Comparison of ENCODE assay signal across 1 cellular context in genomic region chr10:1048732-1049424, GRCh38.
TF ChIP-seq lines count a peak whose summit lies in the region.

IDI1 (minus strand) TSS chr10:1049119; CDS start chr10:1049003, 116 bp downstream.

TF ChIP-seq in HepG2, 621 proteins besides CTCF, POLR2A, EP300 and RAD21 (continued from another document and continues in another):
- TF ChIP-seq, protein P1, sequence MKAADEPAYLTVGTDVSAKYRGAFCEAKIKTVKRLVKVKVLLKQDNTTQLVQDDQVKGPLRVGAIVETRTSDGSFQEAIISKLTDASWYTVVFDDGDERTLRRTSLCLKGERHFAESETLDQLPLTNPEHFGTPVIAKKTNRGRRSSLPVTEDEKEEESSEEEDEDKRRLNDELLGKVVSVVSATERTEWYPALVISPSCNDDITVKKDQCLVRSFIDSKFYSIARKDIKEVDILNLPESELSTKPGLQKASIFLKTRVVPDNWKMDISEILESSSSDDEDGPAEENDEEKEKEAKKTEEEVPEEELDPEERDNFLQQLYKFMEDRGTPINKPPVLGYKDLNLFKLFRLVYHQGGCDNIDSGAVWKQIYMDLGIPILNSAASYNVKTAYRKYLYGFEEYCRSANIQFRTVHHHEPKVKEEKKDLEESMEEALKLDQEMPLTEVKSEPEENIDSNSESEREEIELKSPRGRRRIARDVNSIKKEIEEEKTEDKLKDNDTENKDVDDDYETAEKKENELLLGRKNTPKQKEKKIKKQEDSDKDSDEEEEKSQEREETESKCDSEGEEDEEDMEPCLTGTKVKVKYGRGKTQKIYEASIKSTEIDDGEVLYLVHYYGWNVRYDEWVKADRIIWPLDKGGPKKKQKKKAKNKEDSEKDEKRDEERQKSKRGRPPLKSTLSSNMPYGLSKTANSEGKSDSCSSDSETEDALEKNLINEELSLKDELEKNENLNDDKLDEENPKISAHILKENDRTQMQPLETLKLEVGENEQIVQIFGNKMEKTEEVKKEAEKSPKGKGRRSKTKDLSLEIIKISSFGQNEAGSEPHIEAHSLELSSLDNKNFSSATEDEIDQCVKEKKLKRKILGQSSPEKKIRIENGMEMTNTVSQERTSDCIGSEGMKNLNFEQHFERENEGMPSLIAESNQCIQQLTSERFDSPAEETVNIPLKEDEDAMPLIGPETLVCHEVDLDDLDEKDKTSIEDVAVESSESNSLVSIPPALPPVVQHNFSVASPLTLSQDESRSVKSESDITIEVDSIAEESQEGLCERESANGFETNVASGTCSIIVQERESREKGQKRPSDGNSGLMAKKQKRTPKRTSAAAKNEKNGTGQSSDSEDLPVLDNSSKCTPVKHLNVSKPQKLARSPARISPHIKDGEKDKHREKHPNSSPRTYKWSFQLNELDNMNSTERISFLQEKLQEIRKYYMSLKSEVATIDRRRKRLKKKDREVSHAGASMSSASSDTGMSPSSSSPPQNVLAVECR (CRISPR knock-in tag; IDR thresholded peaks at IDR 0.05; ENCODE audit: borderline replicate concordance): peak; percentile 92
- peak; percentile 57 for TF ChIP-seq RBM39 (IDR thresholded peaks at IDR 0.05; ENCODE audit: low read depth, low read length, poor library complexity, severe bottlenecking)
- TF ChIP-seq NFYB (CRISPR knock-in tag; IDR thresholded peaks at IDR 0.05): peak; percentile 89
- peak; percentile 91 for TF ChIP-seq TMF1 (CRISPR knock-in tag; IDR thresholded peaks at IDR 0.05; ENCODE audit: low read depth)
- peak; percentile 80 for TF ChIP-seq SIX4 (CRISPR knock-in tag; IDR thresholded peaks at IDR 0.05)
- TF ChIP-seq, protein P2, sequence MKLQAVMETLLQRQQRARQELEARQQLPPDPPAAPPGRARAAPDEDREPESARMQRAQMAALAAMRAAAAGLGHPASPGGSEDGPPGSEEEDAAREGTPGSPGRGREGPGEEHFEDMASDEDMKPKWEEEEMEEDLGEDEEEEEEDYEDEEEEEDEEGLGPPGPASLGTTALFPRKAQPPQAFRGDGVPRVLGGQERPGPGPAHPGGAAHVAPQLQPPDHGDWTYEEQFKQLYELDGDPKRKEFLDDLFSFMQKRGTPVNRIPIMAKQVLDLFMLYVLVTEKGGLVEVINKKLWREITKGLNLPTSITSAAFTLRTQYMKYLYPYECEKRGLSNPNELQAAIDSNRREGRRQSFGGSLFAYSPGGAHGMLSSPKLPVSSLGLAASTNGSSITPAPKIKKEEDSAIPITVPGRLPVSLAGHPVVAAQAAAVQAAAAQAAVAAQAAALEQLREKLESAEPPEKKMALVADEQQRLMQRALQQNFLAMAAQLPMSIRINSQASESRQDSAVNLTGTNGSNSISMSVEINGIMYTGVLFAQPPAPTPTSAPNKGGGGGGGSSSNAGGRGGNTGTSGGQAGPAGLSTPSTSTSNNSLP (IDR thresholded peaks at IDR 0.05; ENCODE audit: low read depth, low read length): no peak
- TF ChIP-seq ZNF282 (IDR thresholded peaks at IDR 0.05; ENCODE audit: partially characterized antibody): no peak
- TF ChIP-seq ISX (CRISPR knock-in tag; conservative IDR thresholded peaks at IDR 0.05): no peak; the same call in 1 of the 2 replicates
- no peak; the same call in 1 of the 2 replicates for TF ChIP-seq ZNF660 (CRISPR knock-in tag; IDR thresholded peaks at IDR 0.05; ENCODE audit: borderline replicate concordance, low read depth)
- TF ChIP-seq ZNF558 (CRISPR knock-in tag; IDR thresholded peaks at IDR 0.05; ENCODE audit: borderline replicate concordance): peak; percentile 86; the same call in 1 of the 2 replicates
- TF ChIP-seq, protein P3, sequence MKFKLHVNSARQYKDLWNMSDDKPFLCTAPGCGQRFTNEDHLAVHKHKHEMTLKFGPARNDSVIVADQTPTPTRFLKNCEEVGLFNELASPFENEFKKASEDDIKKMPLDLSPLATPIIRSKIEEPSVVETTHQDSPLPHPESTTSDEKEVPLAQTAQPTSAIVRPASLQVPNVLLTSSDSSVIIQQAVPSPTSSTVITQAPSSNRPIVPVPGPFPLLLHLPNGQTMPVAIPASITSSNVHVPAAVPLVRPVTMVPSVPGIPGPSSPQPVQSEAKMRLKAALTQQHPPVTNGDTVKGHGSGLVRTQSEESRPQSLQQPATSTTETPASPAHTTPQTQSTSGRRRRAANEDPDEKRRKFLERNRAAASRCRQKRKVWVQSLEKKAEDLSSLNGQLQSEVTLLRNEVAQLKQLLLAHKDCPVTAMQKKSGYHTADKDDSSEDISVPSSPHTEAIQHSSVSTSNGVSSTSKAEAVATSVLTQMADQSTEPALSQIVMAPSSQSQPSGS (CRISPR knock-in tag; IDR thresholded peaks at IDR 0.05): 0 out of 2 replicates have a peak, but pooled peaks have one; percentile 25
- no peak for TF ChIP-seq ETV6 (CRISPR knock-in tag; conservative IDR thresholded peaks at IDR 0.05)
- peak; percentile 61 for TF ChIP-seq ASH2L (IDR thresholded peaks at IDR 0.05; ENCODE audit: insufficient read length, low read depth, low read length)
- TF ChIP-seq, protein P4, sequence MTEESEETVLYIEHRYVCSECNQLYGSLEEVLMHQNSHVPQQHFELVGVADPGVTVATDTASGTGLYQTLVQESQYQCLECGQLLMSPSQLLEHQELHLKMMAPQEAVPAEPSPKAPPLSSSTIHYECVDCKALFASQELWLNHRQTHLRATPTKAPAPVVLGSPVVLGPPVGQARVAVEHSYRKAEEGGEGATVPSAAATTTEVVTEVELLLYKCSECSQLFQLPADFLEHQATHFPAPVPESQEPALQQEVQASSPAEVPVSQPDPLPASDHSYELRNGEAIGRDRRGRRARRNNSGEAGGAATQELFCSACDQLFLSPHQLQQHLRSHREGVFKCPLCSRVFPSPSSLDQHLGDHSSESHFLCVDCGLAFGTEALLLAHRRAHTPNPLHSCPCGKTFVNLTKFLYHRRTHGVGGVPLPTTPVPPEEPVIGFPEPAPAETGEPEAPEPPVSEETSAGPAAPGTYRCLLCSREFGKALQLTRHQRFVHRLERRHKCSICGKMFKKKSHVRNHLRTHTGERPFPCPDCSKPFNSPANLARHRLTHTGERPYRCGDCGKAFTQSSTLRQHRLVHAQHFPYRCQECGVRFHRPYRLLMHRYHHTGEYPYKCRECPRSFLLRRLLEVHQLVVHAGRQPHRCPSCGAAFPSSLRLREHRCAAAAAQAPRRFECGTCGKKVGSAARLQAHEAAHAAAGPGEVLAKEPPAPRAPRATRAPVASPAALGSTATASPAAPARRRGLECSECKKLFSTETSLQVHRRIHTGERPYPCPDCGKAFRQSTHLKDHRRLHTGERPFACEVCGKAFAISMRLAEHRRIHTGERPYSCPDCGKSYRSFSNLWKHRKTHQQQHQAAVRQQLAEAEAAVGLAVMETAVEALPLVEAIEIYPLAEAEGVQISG (CRISPR knock-in tag; IDR thresholded peaks at IDR 0.05): peak; percentile 53
- no peak for TF ChIP-seq ZUFSP (CRISPR knock-in tag; IDR thresholded peaks at IDR 0.05; ENCODE audit: borderline replicate concordance)
- TF ChIP-seq FOXO1 (CRISPR knock-in tag; IDR thresholded peaks at IDR 0.05): peak; percentile 63
- TF ChIP-seq ZNF331 (CRISPR knock-in tag; IDR thresholded peaks at IDR 0.05): peak; percentile 51
- no peak for TF ChIP-seq PLRG1 (conservative IDR thresholded peaks at IDR 0.05)
- no peak for TF ChIP-seq CBX2 (IDR thresholded peaks at IDR 0.05; ENCODE audit: low read depth, low read length)
- no peak for TF ChIP-seq CBX2 (CRISPR knock-in tag; IDR thresholded peaks at IDR 0.05; ENCODE audit: low read depth)
- TF ChIP-seq, protein P5, sequence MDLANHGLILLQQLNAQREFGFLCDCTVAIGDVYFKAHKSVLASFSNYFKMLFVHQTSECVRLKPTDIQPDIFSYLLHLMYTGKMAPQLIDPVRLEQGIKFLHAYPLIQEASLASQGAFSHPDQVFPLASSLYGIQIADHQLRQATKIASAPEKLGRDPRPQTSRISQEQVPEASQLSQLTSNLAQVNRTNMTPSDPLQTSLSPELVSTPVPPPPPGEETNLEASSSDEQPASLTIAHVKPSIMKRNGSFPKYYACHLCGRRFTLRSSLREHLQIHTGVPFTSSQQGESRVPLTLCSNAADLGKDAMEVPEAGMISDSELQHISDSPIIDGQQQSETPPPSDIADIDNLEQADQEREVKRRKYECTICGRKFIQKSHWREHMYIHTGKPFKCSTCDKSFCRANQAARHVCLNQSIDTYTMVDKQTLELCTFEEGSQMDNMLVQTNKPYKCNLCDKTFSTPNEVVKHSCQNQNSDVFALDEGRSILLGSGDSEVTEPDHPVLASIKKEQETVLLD (CRISPR knock-in tag; IDR thresholded peaks at IDR 0.05; ENCODE audit: low read depth): peak; percentile 94
- no peak for TF ChIP-seq CEBPB (IDR thresholded peaks at IDR 0.05; ENCODE audit: borderline replicate concordance, low read depth, low read length)
- TF ChIP-seq ZXDC (CRISPR knock-in tag; IDR thresholded peaks at IDR 0.05): no peak
- TF ChIP-seq, protein P6, sequence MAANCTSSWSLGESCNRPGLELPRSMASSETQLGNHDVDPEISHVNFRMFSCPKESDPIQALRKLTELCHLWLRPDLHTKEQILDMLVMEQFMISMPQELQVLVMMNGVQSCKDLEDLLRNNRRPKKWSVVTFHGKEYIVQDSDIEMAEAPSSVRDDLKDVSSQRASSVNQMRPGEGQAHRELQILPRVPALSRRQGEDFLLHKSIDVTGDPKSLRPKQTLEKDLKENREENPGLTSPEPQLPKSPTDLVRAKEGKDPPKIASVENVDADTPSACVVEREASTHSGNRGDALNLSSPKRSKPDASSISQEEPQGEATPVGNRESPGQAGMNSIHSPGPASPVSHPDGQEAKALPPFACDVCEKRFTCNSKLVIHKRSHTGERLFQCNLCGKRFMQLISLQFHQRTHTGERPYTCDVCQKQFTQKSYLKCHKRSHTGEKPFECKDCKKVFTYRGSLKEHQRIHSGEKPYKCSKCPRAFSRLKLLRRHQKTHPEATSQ (CRISPR knock-in tag; IDR thresholded peaks at IDR 0.05; ENCODE audit: borderline replicate concordance): peak; percentile 69; the same call in 1 of the 2 replicates
- no peak for TF ChIP-seq MIER2 (CRISPR knock-in tag; IDR thresholded peaks at IDR 0.05)
- TF ChIP-seq SUZ12 (IDR thresholded peaks at IDR 0.05; ENCODE audit: low read depth, low read length): no peak
- no peak for TF ChIP-seq NFIB (CRISPR knock-in tag; IDR thresholded peaks at IDR 0.05; ENCODE audit: borderline replicate concordance)
- no peak for TF ChIP-seq JDP2 (CRISPR knock-in tag; IDR thresholded peaks at IDR 0.05; ENCODE audit: borderline replicate concordance)
- TF ChIP-seq ADNP (CRISPR knock-in tag; IDR thresholded peaks at IDR 0.05): no peak
- peak; percentile 79; the same call in 1 of the 2 replicates for TF ChIP-seq ZC3H13 (CRISPR knock-in tag; IDR thresholded peaks at IDR 0.05)
- peak; percentile 86 for TF ChIP-seq NFYC (CRISPR knock-in tag; IDR thresholded peaks at IDR 0.05)
- 0 out of 2 replicates have a peak, but pooled peaks have one; percentile 47 for TF ChIP-seq ZSCAN12 (CRISPR knock-in tag; IDR thresholded peaks at IDR 0.05)
- TF ChIP-seq SMC3 (IDR thresholded peaks at IDR 0.05; ENCODE audit: low read length): no peak
- TF ChIP-seq ZNF598 (CRISPR knock-in tag; IDR thresholded peaks at IDR 0.05; ENCODE audit: borderline replicate concordance): no peak; the same call in 1 of the 2 replicates
- TF ChIP-seq E2F5 (CRISPR knock-in tag; conservative IDR thresholded peaks at IDR 0.05): no peak; the same call in 1 of the 2 replicates
- TF ChIP-seq TCF12 (IDR thresholded peaks at IDR 0.05): no peak
- peak; percentile 60 for TF ChIP-seq TCF12 (CRISPR knock-in tag; IDR thresholded peaks at IDR 0.05)
